20 cellular contexts compared by ENCODE assay signal in the genomic region with DNA sequence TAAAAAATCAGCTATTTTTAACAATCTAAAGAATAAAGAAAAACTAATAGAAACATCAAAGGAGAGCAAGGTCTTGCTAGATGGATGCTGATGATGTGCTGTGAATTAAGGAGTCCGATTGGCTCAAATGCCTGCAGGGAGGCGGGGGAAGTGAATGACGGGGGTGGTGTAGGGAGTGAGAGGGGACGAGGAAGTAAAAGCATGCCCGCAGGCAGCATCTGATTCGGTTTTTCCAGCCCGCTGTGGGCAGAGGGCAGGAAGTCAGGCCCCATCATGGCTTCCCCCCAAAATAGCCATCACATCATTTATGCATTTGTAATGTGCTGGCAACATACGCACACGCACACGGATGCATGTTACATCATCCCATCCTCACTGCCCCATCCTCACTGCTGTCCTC. TPM values are rescaled to one million over a fixed set of nuclear protein-coding genes. Genes with fewer than 3 reads are reported as not detected.
DNase-seq lines count a peak whose midpoint lies in the region; ATAC-seq and TF ChIP-seq lines count a peak whose summit lies in the region.
"Had no signal": no experiment of that assay in that cellular context is flagged by ENCODE, and none has a peak within 500 bp of the region (broad histone marks: within the 10 kb centered on the region; RNA-seq: fewer than 3 reads in every experiment).

No MANE protein-coding gene starts in this region.

- in situ Hi-C loops in Panc1 (cut with HindIII; ENCODE audit: low pct_unique_long_range_greater_than_20kb, low sequenced_read_pairs), result no loop called here

- H3K36me3 ChIP-seq in HCT116 (ENCODE audit: control insufficient read depth in 1 of 2, insufficient read depth in 2 of 2, low read length in 2 of 2) (no peaks in the 10 kb centered on the region), Panc1 (ENCODE audit: control insufficient read depth, insufficient read depth, low read length) (no peaks in the 10 kb centered on the region), right atrium auricular region (no peaks in the 10 kb centered on the region)
- H3K36me3 ChIP-seq: BLaER1 treated with 17β-estradiol and CSF1 and Interleukin-3, amounts not matched to agents 10 nM and 100 nM; gastroesophageal sphincter; SJSA1 had no signal

- peaks cover 0 to 5% of the 10 kb centered on the region in 2 experiments; a peak in 3 of 4 replicates for H3K4me1 ChIP-seq in HCT116 (ENCODE audit: control insufficient read depth in 1 of 2, insufficient read depth in 2 of 2, low read length in 2 of 2)
- no peaks in the 10 kb centered on the region for H3K4me1 ChIP-seq in Panc1 (ENCODE audit: control insufficient read depth, insufficient read depth, low read length)
- H3K4me1 ChIP-seq in right atrium auricular region, result no peaks in the 10 kb centered on the region
- H3K4me1 ChIP-seq: gastroesophageal sphincter, parathyroid adenoma, SJSA1 had no signal

- ATAC-seq in HCT116 (peak; percentile 41; the same call in 1 of the 2 replicates), Panc1 (0 out of 2 replicates have a peak, but pooled peaks have one; percentile 55), HG03439 (IDR thresholded peaks at IDR 0.05; ENCODE audit: unreplicated experiment) (no peak), HG02870 (IDR thresholded peaks at IDR 0.05; ENCODE audit: unreplicated experiment) (no peak)
- ATAC-seq: gastroesophageal sphincter; left colon; naive thymus-derived CD8-positive, alpha-beta T cell had no signal

- TF ChIP-seq CTCF in HCT116 (IDR thresholded peaks at IDR 0.05 in 2 of 3, conservative IDR thresholded peaks at IDR 0.05 in 1 of 3; ENCODE audit: borderline replicate concordance in 1 of 3, insufficient read depth in 1 of 3, low read depth in 2 of 3, low read length in 2 of 3) (no peak), Panc1 (IDR thresholded peaks at IDR 0.05) (no peak), right atrium auricular region (IDR thresholded peaks at IDR 0.05) (no peak)

- H3K27ac ChIP-seq in HCT116 (ENCODE audit: low read depth, low read length), result no peak overlapping the region
- H3K27ac ChIP-seq in Panc1 (ENCODE audit: low read length), result no peak overlapping the region
- H3K27ac ChIP-seq in right atrium auricular region, result no peak overlapping the region
- H3K27ac ChIP-seq: BLaER1 treated with 17β-estradiol and CSF1 and Interleukin-3, amounts not matched to agents 10 nM and 100 nM; gastroesophageal sphincter; parathyroid adenoma; SJSA1 had no signal

- H3K9ac ChIP-seq in HCT116 (ENCODE audit: low read length), result no peak overlapping the region
- H3K9ac ChIP-seq: BLaER1 treated with 17β-estradiol and CSF1 and Interleukin-3, amounts not matched to agents 10 nM and 100 nM; parathyroid adenoma had no signal

- no peaks in the 10 kb centered on the region for H4K20me1 ChIP-seq in HCT116 (ENCODE audit: insufficient read depth)

- CTCF ChIA-PET in HCT116 (lab: Charles Lee) (no interaction called here), Panc1 (lab: Charles Lee) (no interaction called here)

- RAD21 ChIA-PET in HCT116 (lab: Charles Lee; ENCODE audit: low non-redundant PET in 1 of 2, low total read pairs in 2 of 2, uncharacterized antibody in 2 of 2, unreplicated experiment in 2 of 2), result no interaction called here

- no peaks in the 10 kb centered on the region for H3K9me3 ChIP-seq in HCT116 (ENCODE audit: control insufficient read depth in 1 of 2, insufficient read depth in 1 of 2, low read depth in 1 of 2, low read length in 2 of 2)
- no peaks in the 10 kb centered on the region for H3K9me3 ChIP-seq in Panc1 (ENCODE audit: control insufficient read depth, insufficient read depth, low read depth, low read length)
- H3K9me3 ChIP-seq in right atrium auricular region, result no peaks in the 10 kb centered on the region
- H3K9me3 ChIP-seq: BLaER1 treated with 17β-estradiol and CSF1 and Interleukin-3, amounts not matched to agents 10 nM and 100 nM; gastroesophageal sphincter; SJSA1 had no signal

- no peaks in the 10 kb centered on the region for H3K79me2 ChIP-seq in HCT116 (ENCODE audit: insufficient read depth, low read length)
- H3K79me2 ChIP-seq: parathyroid adenoma had no signal

- H3K27me3 ChIP-seq in HCT116 (ENCODE audit: insufficient read depth, low read length), result no peaks in the 10 kb centered on the region
- H3K27me3 ChIP-seq in Panc1 (ENCODE audit: control insufficient read depth, insufficient read depth, low read length), result peaks cover 2% of the 10 kb centered on the region
- H3K27me3 ChIP-seq in right atrium auricular region, result no peaks in the 10 kb centered on the region
- H3K27me3 ChIP-seq: BLaER1 treated with 17β-estradiol and CSF1 and Interleukin-3, amounts not matched to agents 10 nM and 100 nM had no signal

- H3K4me3 ChIP-seq in HCT116 (replicated peaks in 1 of 2; ENCODE audit: low read depth in 1 of 2, low read length in 2 of 2) (no peak overlapping the region), Panc1 (ENCODE audit: low read depth in 2 of 2, low read length in 2 of 2) (no peak overlapping the region), right atrium auricular region (no peak overlapping the region)
- H3K4me3 ChIP-seq: BLaER1 treated with 17β-estradiol and CSF1 and Interleukin-3, amounts not matched to agents 10 nM and 100 nM; gastroesophageal sphincter; SJSA1 had no signal

- intact Hi-C loops in HCT116 (cut with micrococcal nuclease) (no loop called here), Panc1 (cut with micrococcal nuclease; ENCODE audit: unreplicated experiment) (no loop called here)

- TF ChIP-seq RAD21 in HCT116 (IDR thresholded peaks at IDR 0.05; ENCODE audit: low read depth), result no peak

- no peak overlapping the region for H3K4me2 ChIP-seq in HCT116 (ENCODE audit: low read length)
- H3K4me2 ChIP-seq: BLaER1 treated with 17β-estradiol and CSF1 and Interleukin-3, amounts not matched to agents 10 nM and 100 nM had no signal

- POLR2A ChIA-PET in HCT116 (lab: Charles Lee), result no interaction called here
- POLR2A ChIA-PET in Panc1 (lab: Charles Lee), result no interaction called here

- no peaks in the 10 kb centered on the region for H3K9me2 ChIP-seq in HCT116 (ENCODE audit: insufficient read depth)

- DNase-seq in NCI-H526 (lab: John Stamatoyannopoulos, UW), result peak; percentile 41 to 42
- DNase-seq in NCI-H526 treated with DMSO at 0.1 percent for 48 hours (lab: John Stamatoyannopoulos, UW), result no peak
- DNase-seq in HCT116 (ENCODE audit: low read depth, low spot score), result no peak
- DNase-seq in Panc1 (ENCODE audit: low read depth, low spot score), result no peak
- DNase-seq in fibroblast of gingiva (ENCODE audit: low read depth), result peak; percentile 81
- no peak for DNase-seq in right atrium auricular region (ENCODE audit: low spot score)
- DNase-seq: activated naive CD4-positive, alpha-beta T cell treated with anti-CD3 and anti-CD28 coated beads, Interleukin-2, amount 10 ng/mL, durations not matched to agents 7 days and 5 days; activated T-cell treated with anti-CD3 and anti-CD28 coated beads, Interleukin-2, amount 50 U/mL, for 1 hour; left colon; naive thymus-derived CD8-positive, alpha-beta T cell; NCI-H1436 treated with DMSO at 0.1 percent for 48 hours; NCI-H2171 treated with DMSO at 0.1 percent for 48 hours had no signal

- TF ChIP-seq POLR2A in HCT116 (IDR thresholded peaks at IDR 0.05; ENCODE audit: borderline replicate concordance, extremely low read depth, insufficient read depth, insufficient read length), result no peak

- H2AFZ ChIP-seq in HCT116 (ENCODE audit: low read depth, low read length, poor library complexity, severe bottlenecking), result no peak overlapping the region
- H2AFZ ChIP-seq: parathyroid adenoma had no signal

- BruUV-seq in HCT116 (replicated peaks; lab: Mats Ljungman, UMichigan) (no TSS peak), Panc1 (replicated peaks; lab: Mats Ljungman, UMichigan) (no TSS peak)

TF ChIP-seq in HCT116, 20 proteins besides CTCF, POLR2A, EP300 and RAD21 (continues in another document):
- TF ChIP-seq FOSL1 (IDR thresholded peaks at IDR 0.05; ENCODE audit: low read depth) (no peak), CBX3 (IDR thresholded peaks at IDR 0.05; ENCODE audit: low read depth) (no peak), SP1 (IDR thresholded peaks at IDR 0.05; ENCODE audit: low read depth) (no peak), ZFX (IDR thresholded peaks at IDR 0.05) (no peak), EZH2 (IDR thresholded peaks at IDR 0.05) (no peak), TCF7L2 (IDR thresholded peaks at IDR 0.05; ENCODE audit: borderline replicate concordance, extremely low read depth, insufficient read depth, insufficient read length) (no peak)
- TF ChIP-seq, protein P1, sequence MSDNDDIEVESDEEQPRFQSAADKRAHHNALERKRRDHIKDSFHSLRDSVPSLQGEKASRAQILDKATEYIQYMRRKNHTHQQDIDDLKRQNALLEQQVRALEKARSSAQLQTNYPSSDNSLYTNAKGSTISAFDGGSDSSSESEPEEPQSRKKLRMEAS (IDR thresholded peaks at IDR 0.05), result no peak
- TF ChIP-seq, protein P2, sequence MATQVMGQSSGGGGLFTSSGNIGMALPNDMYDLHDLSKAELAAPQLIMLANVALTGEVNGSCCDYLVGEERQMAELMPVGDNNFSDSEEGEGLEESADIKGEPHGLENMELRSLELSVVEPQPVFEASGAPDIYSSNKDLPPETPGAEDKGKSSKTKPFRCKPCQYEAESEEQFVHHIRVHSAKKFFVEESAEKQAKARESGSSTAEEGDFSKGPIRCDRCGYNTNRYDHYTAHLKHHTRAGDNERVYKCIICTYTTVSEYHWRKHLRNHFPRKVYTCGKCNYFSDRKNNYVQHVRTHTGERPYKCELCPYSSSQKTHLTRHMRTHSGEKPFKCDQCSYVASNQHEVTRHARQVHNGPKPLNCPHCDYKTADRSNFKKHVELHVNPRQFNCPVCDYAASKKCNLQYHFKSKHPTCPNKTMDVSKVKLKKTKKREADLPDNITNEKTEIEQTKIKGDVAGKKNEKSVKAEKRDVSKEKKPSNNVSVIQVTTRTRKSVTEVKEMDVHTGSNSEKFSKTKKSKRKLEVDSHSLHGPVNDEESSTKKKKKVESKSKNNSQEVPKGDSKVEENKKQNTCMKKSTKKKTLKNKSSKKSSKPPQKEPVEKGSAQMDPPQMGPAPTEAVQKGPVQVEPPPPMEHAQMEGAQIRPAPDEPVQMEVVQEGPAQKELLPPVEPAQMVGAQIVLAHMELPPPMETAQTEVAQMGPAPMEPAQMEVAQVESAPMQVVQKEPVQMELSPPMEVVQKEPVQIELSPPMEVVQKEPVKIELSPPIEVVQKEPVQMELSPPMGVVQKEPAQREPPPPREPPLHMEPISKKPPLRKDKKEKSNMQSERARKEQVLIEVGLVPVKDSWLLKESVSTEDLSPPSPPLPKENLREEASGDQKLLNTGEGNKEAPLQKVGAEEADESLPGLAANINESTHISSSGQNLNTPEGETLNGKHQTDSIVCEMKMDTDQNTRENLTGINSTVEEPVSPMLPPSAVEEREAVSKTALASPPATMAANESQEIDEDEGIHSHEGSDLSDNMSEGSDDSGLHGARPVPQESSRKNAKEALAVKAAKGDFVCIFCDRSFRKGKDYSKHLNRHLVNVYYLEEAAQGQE (IDR thresholded peaks at IDR 0.05; ENCODE audit: low read depth), result no peak

RNA-seq across cellular contexts. Expression of a gene that starts 10.3 kb away (rescaled TPM):
- total RNA-seq in HCT116 (2021; ENCODE audit: unreplicated experiment), result 0.84 TPM
- polyA plus RNA-seq in HCT116 (2012), result 1.2 and 1.3 TPM in 2 replicates
- total RNA-seq in Panc1 (2021; ENCODE audit: unreplicated experiment), result 0.54 TPM
- 0.10 TPM for polyA plus RNA-seq in Panc1 (2012; ENCODE audit: insufficient read length)
- under 1 TPM; 0.15 to 0.20 TPM for total RNA-seq in right atrium auricular region
- total RNA-seq: A172, mesenteric fat pad, SJSA1 had no signal
- polyA plus RNA-seq: naive thymus-derived CD8-positive, alpha-beta T cell had no signal

Comparison
In these comparisons a context has a peak if more than half of its experiments do, and no peak if none do; other contexts are left out.
1. DNase-seq: peak in NCI-H526 (2 of 2) and fibroblast of gingiva (single experiment); none in NCI-H526 treated with DMSO at 0.1 percent for 48 hours (single experiment), HCT116 (single experiment), Panc1 (single experiment) and right atrium auricular region (single experiment).
2. ATAC-seq: peak in HCT116 (single experiment) and Panc1 (single experiment); none in HG03439 (single experiment) and HG02870 (single experiment).